ENCODE assay signal across 18 cellular contexts in the genomic region with DNA sequence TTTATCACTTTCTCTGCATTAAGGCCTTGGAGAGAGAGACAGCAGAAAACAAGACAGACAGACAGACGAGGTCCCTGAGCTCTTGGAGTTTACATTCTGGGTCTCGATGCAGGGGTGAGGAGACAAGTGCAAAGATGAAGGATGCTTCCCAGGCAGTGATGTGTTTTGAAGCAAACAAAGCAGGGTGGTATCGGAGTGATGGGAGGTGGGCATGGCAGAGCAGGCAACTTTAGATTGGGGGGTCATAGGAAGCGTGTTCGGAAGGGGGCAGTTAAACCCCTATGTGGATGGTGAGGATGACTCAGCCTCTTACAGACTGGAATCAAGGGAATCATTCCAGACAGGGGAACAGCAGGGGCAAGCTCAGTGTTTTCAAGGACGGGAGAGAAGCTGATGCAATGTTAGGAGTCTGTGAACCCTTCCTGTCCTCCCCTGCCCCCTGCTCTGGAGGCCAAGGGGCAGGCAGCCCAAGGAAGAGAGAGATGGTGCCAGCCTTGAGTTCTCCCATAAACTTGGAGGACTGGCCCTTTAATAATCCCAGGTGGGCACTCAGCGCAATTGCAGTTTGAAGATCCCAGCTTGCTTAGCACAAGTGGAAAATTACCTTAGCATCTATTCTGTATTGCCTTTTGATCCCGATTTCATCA.
A peak's percentile ranks its signal among the peaks of the same experiment; 100 is the strongest.
DNase-seq lines count a peak whose midpoint lies in the region; ATAC-seq, FAIRE-seq and TF ChIP-seq lines count a peak whose summit lies in the region.
"Had no signal": no experiment of that assay in that cellular context is flagged by ENCODE, and none has a peak within 500 bp of the region (broad histone marks: within the 10 kb centered on the region; RNA-seq: fewer than 3 reads in every experiment).

No MANE protein-coding gene starts in this region.

- CTCF ChIA-PET in mammary epithelial cell (lab: Charles Lee; ENCODE audit: low non-redundant PET), result no interaction called here

- intact Hi-C loops in mammary epithelial cell (cut with micrococcal nuclease), result no loop called here

- 62% methylated on average over 8 of the region's 8 CpGs for WGBS in mammary epithelial cell (ENCODE audit: low coverage, missing lambda C conversion rate)

- dilution Hi-C loops in mammary epithelial cell (cut with HindIII; ENCODE audit: low sequenced_read_pairs), result no loop called here

- H3K27me3 ChIP-seq in DND-41 (ENCODE audit: insufficient read depth, low read length, poor library complexity) (peaks cover 16% of the 10 kb centered on the region), astrocyte (ENCODE audit: insufficient read depth, low read length) (peaks cover 4% of the 10 kb centered on the region), neural progenitor cell (peaks cover 5% of the 10 kb centered on the region), mammary epithelial cell (ENCODE audit: insufficient read depth, low read length) (no peaks in the 10 kb centered on the region)
- H3K27me3 ChIP-seq: adrenal gland had no signal

- no peak overlapping the region for H3K4me2 ChIP-seq in DND-41 (ENCODE audit: insufficient read depth, low read length)
- H3K4me2 ChIP-seq in astrocyte (ENCODE audit: low read length), result no peak overlapping the region
- H3K4me2 ChIP-seq in neural progenitor cell, result no peak overlapping the region
- no peak overlapping the region for H3K4me2 ChIP-seq in mammary epithelial cell (ENCODE audit: insufficient read depth, low read depth, low read length)

- no peak overlapping the region for H3K4me3 Mint-ChIP-seq in astrocyte (ENCODE audit: unreplicated experiment)
- no peak overlapping the region for H3K4me3 Mint-ChIP-seq in neural progenitor cell
- H3K4me3 Mint-ChIP-seq in activated T-cell treated with anti-CD3 and anti-CD28 coated beads, Interleukin-2, amount 50 U/mL, for 24 hours, result no peak overlapping the region
- no peak overlapping the region for H3K4me3 Mint-ChIP-seq in T-helper 2 cell treated with Interferon-gamma antibody and Interleukin-4, amounts not matched to agents 5 μg/mL and 100 μg/mL, for 36 hours
- H3K4me3 Mint-ChIP-seq: activated CD4-positive, alpha-beta T cell treated with anti-CD3 and anti-CD28 coated beads, Interleukin-2, amount 10 ng/mL, durations not matched to agents 24 days and 14 days; stimulated activated effector memory CD8-positive, alpha-beta T cell treated with anti-CD3 and anti-CD28 coated beads, Interleukin-12 subunit alpha, Interleukin-12 subunit beta, amount 100 ng/mL, for 72 hours had no signal

- H3K27me3 Mint-ChIP-seq in astrocyte (ENCODE audit: low read depth, unreplicated experiment) (peaks cover 71% of the 10 kb centered on the region), neural progenitor cell (ENCODE audit: insufficient read depth, low read depth) (peaks cover 10% of the 10 kb centered on the region)
- H3K27me3 Mint-ChIP-seq in activated T-cell treated with anti-CD3 and anti-CD28 coated beads, Interleukin-2, amount 50 U/mL, for 24 hours, result peaks cover 27% of the 10 kb centered on the region
- H3K27me3 Mint-ChIP-seq in T-helper 2 cell treated with Interferon-gamma antibody and Interleukin-4, amounts not matched to agents 5 μg/mL and 100 μg/mL, for 36 hours (ENCODE audit: low read depth), result no peaks in the 10 kb centered on the region
- H3K27me3 Mint-ChIP-seq: activated CD4-positive, alpha-beta T cell treated with anti-CD3 and anti-CD28 coated beads, Interleukin-2, amount 10 ng/mL, durations not matched to agents 24 days and 14 days had no signal

- H4K20me1 ChIP-seq in DND-41 (ENCODE audit: insufficient read depth, low read length), result no peaks in the 10 kb centered on the region
- H4K20me1 ChIP-seq in astrocyte (ENCODE audit: insufficient read depth, low read length), result no peaks in the 10 kb centered on the region
- no peaks in the 10 kb centered on the region for H4K20me1 ChIP-seq in neural progenitor cell (ENCODE audit: low read depth)
- H4K20me1 ChIP-seq in mammary epithelial cell (ENCODE audit: insufficient read depth, low read length), result no peaks in the 10 kb centered on the region

- peak; percentile 21 for TF ChIP-seq CTCF in DND-41 (IDR thresholded peaks at IDR 0.05; ENCODE audit: borderline replicate concordance, extremely low read depth, low read length, poor library complexity, severe bottlenecking)
- TF ChIP-seq CTCF in astrocyte (IDR thresholded peaks at IDR 0.05; ENCODE audit: insufficient read depth, low read depth, low read length), result peak; percentile 14
- TF ChIP-seq CTCF in neural progenitor cell (IDR thresholded peaks at IDR 0.05), result no peak
- TF ChIP-seq CTCF in mammary epithelial cell (conservative IDR thresholded peaks at IDR 0.05 in 1 of 2, IDR thresholded peaks at IDR 0.05 in 1 of 2; ENCODE audit: extremely low read depth in 1 of 2, insufficient read depth in 1 of 2, low read depth in 1 of 2, low read length in 2 of 2), result no peak

- H3K27ac Mint-ChIP-seq in astrocyte (ENCODE audit: unreplicated experiment), result peak overlapping the region; percentile 29
- H3K27ac Mint-ChIP-seq in neural progenitor cell, result peak overlapping the region; percentile 61
- H3K27ac Mint-ChIP-seq in activated T-cell treated with anti-CD3 and anti-CD28 coated beads, Interleukin-2, amount 50 U/mL, for 24 hours, result no peak overlapping the region
- H3K27ac Mint-ChIP-seq in T-helper 2 cell treated with Interferon-gamma antibody and Interleukin-4, amounts not matched to agents 5 μg/mL and 100 μg/mL, for 36 hours, result no peak overlapping the region
- H3K27ac Mint-ChIP-seq: activated CD4-positive, alpha-beta T cell treated with anti-CD3 and anti-CD28 coated beads, Interleukin-2, amount 10 ng/mL, durations not matched to agents 24 days and 14 days; stimulated activated effector memory CD8-positive, alpha-beta T cell treated with anti-CD3 and anti-CD28 coated beads, Interleukin-12 subunit alpha, Interleukin-12 subunit beta, amount 100 ng/mL, for 72 hours had no signal

- H3K36me3 Mint-ChIP-seq in astrocyte (ENCODE audit: low read depth, unreplicated experiment), result no peaks in the 10 kb centered on the region
- no peaks in the 10 kb centered on the region for H3K36me3 Mint-ChIP-seq in neural progenitor cell
- no peaks in the 10 kb centered on the region for H3K36me3 Mint-ChIP-seq in activated T-cell treated with anti-CD3 and anti-CD28 coated beads, Interleukin-2, amount 50 U/mL, for 24 hours (ENCODE audit: low read depth)
- no peaks in the 10 kb centered on the region for H3K36me3 Mint-ChIP-seq in T-helper 2 cell treated with Interferon-gamma antibody and Interleukin-4, amounts not matched to agents 5 μg/mL and 100 μg/mL, for 36 hours (ENCODE audit: low read depth)
- H3K36me3 Mint-ChIP-seq: stimulated activated effector memory CD8-positive, alpha-beta T cell treated with anti-CD3 and anti-CD28 coated beads, Interleukin-12 subunit alpha, Interleukin-12 subunit beta, amount 100 ng/mL, for 72 hours had no signal

- peaks cover 16% of the 10 kb centered on the region for H3K4me1 Mint-ChIP-seq in astrocyte (ENCODE audit: low read depth, unreplicated experiment)
- H3K4me1 Mint-ChIP-seq in neural progenitor cell, result peaks cover 39% of the 10 kb centered on the region
- H3K4me1 Mint-ChIP-seq in activated T-cell treated with anti-CD3 and anti-CD28 coated beads, Interleukin-2, amount 50 U/mL, for 24 hours (ENCODE audit: low read depth), result no peaks in the 10 kb centered on the region
- H3K4me1 Mint-ChIP-seq in T-helper 2 cell treated with Interferon-gamma antibody and Interleukin-4, amounts not matched to agents 5 μg/mL and 100 μg/mL, for 36 hours (ENCODE audit: low read depth), result no peaks in the 10 kb centered on the region
- H3K4me1 Mint-ChIP-seq: activated CD4-positive, alpha-beta T cell treated with anti-CD3 and anti-CD28 coated beads, Interleukin-2, amount 10 ng/mL, durations not matched to agents 24 days and 14 days; stimulated activated effector memory CD8-positive, alpha-beta T cell treated with anti-CD3 and anti-CD28 coated beads, Interleukin-12 subunit alpha, Interleukin-12 subunit beta, amount 100 ng/mL, for 72 hours had no signal

- no peaks in the 10 kb centered on the region for H3K9me3 ChIP-seq in DND-41 (ENCODE audit: insufficient read depth, low read length, severe bottlenecking)
- H3K9me3 ChIP-seq in astrocyte (ENCODE audit: insufficient read depth, low read depth, low read length), result no peaks in the 10 kb centered on the region
- no peaks in the 10 kb centered on the region for H3K9me3 ChIP-seq in neural progenitor cell (ENCODE audit: low read depth)
- H3K9me3 ChIP-seq in mammary epithelial cell (replicated peaks; ENCODE audit: insufficient read depth, low read length), result no peaks in the 10 kb centered on the region
- H3K9me3 ChIP-seq: adrenal gland, esophagus squamous epithelium had no signal

- in situ Hi-C loops in mammary epithelial cell (cut with MboI; ENCODE audit: low sequenced_read_pairs in 2 of 2), result no loop called here

- H3K27ac ChIP-seq in DND-41 (ENCODE audit: low read length), result no peak overlapping the region
- no peak overlapping the region for H3K27ac ChIP-seq in astrocyte (ENCODE audit: low read depth, low read length)
- H3K27ac ChIP-seq in neural progenitor cell, result no peak overlapping the region
- no peak overlapping the region for H3K27ac ChIP-seq in mammary epithelial cell (ENCODE audit: insufficient read depth, low read depth, low read length)
- H3K27ac ChIP-seq: adrenal gland, esophagus squamous epithelium had no signal

- no peak overlapping the region for H3K9ac ChIP-seq in DND-41 (ENCODE audit: low read depth, low read length)
- H3K9ac ChIP-seq in astrocyte (ENCODE audit: low read length), result no peak overlapping the region
- H3K9ac ChIP-seq in neural progenitor cell, result no peak overlapping the region
- no peak overlapping the region for H3K9ac ChIP-seq in mammary epithelial cell (ENCODE audit: insufficient read depth, low read length)

- no peak for ATAC-seq in DND-41 (ENCODE audit: insufficient read depth, low read depth)
- ATAC-seq: stimulated activated effector memory CD8-positive, alpha-beta T cell treated with anti-CD3 and anti-CD28 coated beads, Interleukin-12 subunit alpha, Interleukin-12 subunit beta, amount 100 ng/mL, for 72 hours had no signal

- H2AFZ ChIP-seq in DND-41 (ENCODE audit: low read depth, low read length), result no peak overlapping the region
- no peak overlapping the region for H2AFZ ChIP-seq in astrocyte (ENCODE audit: low read depth, low read length)
- H2AFZ ChIP-seq in neural progenitor cell (replicated peaks), result no peak overlapping the region
- H2AFZ ChIP-seq in mammary epithelial cell (ENCODE audit: low read depth, low read length), result no peak overlapping the region

- H3K9me3 Mint-ChIP-seq in astrocyte (ENCODE audit: unreplicated experiment), result peaks cover 3% of the 10 kb centered on the region
- no peaks in the 10 kb centered on the region for H3K9me3 Mint-ChIP-seq in neural progenitor cell
- no peaks in the 10 kb centered on the region for H3K9me3 Mint-ChIP-seq in activated T-cell treated with anti-CD3 and anti-CD28 coated beads, Interleukin-2, amount 50 U/mL, for 24 hours
- no peaks in the 10 kb centered on the region for H3K9me3 Mint-ChIP-seq in T-helper 2 cell treated with Interferon-gamma antibody and Interleukin-4, amounts not matched to agents 5 μg/mL and 100 μg/mL, for 36 hours
- H3K9me3 Mint-ChIP-seq: activated CD4-positive, alpha-beta T cell treated with anti-CD3 and anti-CD28 coated beads, Interleukin-2, amount 10 ng/mL, durations not matched to agents 24 days and 14 days; stimulated activated effector memory CD8-positive, alpha-beta T cell treated with anti-CD3 and anti-CD28 coated beads, Interleukin-12 subunit alpha, Interleukin-12 subunit beta, amount 100 ng/mL, for 72 hours had no signal

- no TSS peak for BruUV-seq in mammary epithelial cell (replicated peaks; lab: Mats Ljungman, UMichigan)

- H3K4me3 ChIP-seq in DND-41 (ENCODE audit: low read depth in 1 of 2, low read length in 2 of 2) (no peak overlapping the region), astrocyte (ENCODE audit: insufficient read depth, low read depth, low read length) (no peak overlapping the region), neural progenitor cell (no peak overlapping the region), mammary epithelial cell (replicated peaks in 1 of 3; ENCODE audit: insufficient read depth in 1 of 3, low read depth in 2 of 3, low read length in 3 of 3) (no peak overlapping the region)
- H3K4me3 ChIP-seq in Jurkat, Clone E6-1 (ENCODE audit: low read length), result no peak overlapping the region
- H3K4me3 ChIP-seq: adrenal gland, esophagus squamous epithelium had no signal

- FAIRE-seq in astrocyte (lab: Jason Lieb, UNC), result no peak
- FAIRE-seq: HTR-8/SVneo had no signal

- DNase-seq in DND-41 (no peak), astrocyte (ENCODE audit: low read depth) (no peak), neural progenitor cell (ENCODE audit: low spot score) (no peak), NCI-H2171 treated with DMSO at 0.1 percent for 48 hours (lab: John Stamatoyannopoulos, UW) (no peak), mammary epithelial cell (no peak)
- DNase-seq in Jurkat, Clone E6-1 (ENCODE audit: low read depth, low spot score), result peak; percentile 8
- DNase-seq in activated T-cell treated with anti-CD3 and anti-CD28 coated beads, Interleukin-2, amount 50 U/mL, for 24 hours, result no peak
- DNase-seq in T-helper 2 cell treated with Interferon-gamma antibody and Interleukin-4, amounts not matched to agents 5 μg/mL and 100 μg/mL, for 36 hours (ENCODE audit: low spot score), result no peak
- DNase-seq: activated CD4-positive, alpha-beta T cell treated with anti-CD3 and anti-CD28 coated beads, Interleukin-2, amount 10 ng/mL, durations not matched to agents 24 days and 14 days; activated gamma-delta T cell; effector CD8-positive, alpha-beta T cell; esophagus squamous epithelium; NCI-H226; RPMI8226; SW 1271 had no signal

- H3K36me3 ChIP-seq in DND-41 (ENCODE audit: insufficient read depth, low read length), result no peaks in the 10 kb centered on the region
- H3K36me3 ChIP-seq in astrocyte (ENCODE audit: insufficient read depth, low read length), result no peaks in the 10 kb centered on the region
- no peaks in the 10 kb centered on the region for H3K36me3 ChIP-seq in neural progenitor cell
- no peaks in the 10 kb centered on the region for H3K36me3 ChIP-seq in mammary epithelial cell (ENCODE audit: insufficient read depth, low read length)
- H3K36me3 ChIP-seq: adrenal gland, esophagus squamous epithelium had no signal

- H3K79me2 ChIP-seq in DND-41 (ENCODE audit: insufficient read depth, low read length), result no peaks in the 10 kb centered on the region
- no peaks in the 10 kb centered on the region for H3K79me2 ChIP-seq in astrocyte (ENCODE audit: insufficient read depth, low read length)
- H3K79me2 ChIP-seq in neural progenitor cell (ENCODE audit: low read depth), result no peaks in the 10 kb centered on the region
- H3K79me2 ChIP-seq in mammary epithelial cell (ENCODE audit: insufficient read depth, low read length), result no peaks in the 10 kb centered on the region

- H3K4me1 ChIP-seq in DND-41 (ENCODE audit: insufficient read depth, low read length) (no peaks in the 10 kb centered on the region), astrocyte (ENCODE audit: insufficient read depth, low read length) (no peaks in the 10 kb centered on the region), neural progenitor cell (peaks cover 8% of the 10 kb centered on the region), mammary epithelial cell (ENCODE audit: insufficient read depth, low read length) (no peaks in the 10 kb centered on the region)
- H3K4me1 ChIP-seq: esophagus squamous epithelium had no signal

- H3F3A ChIP-seq in neural progenitor cell (ENCODE audit: low read depth), result no peaks in the 10 kb centered on the region

Comparison
In these comparisons a context has a peak if more than half of its experiments do, and no peak if none do; other contexts are left out.
1. CTCF ChIP-seq: peak in DND-41 (single experiment) and astrocyte (single experiment); none in neural progenitor cell (single experiment) and mammary epithelial cell (0 of 2).
2. H3K27ac Mint-ChIP-seq: peak in astrocyte (single experiment) and neural progenitor cell (single experiment); none in activated T-cell treated with anti-CD3 and anti-CD28 coated beads, Interleukin-2, amount 50 U/mL, for 24 hours (single experiment) and T-helper 2 cell treated with Interferon-gamma antibody and Interleukin-4, amounts not matched to agents 5 μg/mL and 100 μg/mL, for 36 hours (single experiment).